21 cellular contexts compared by ENCODE assay signal in genomic region chr6:75946146-75946831, GRCh38.
DNase-seq lines count a peak whose midpoint lies in the region; ATAC-seq, FAIRE-seq and TF ChIP-seq lines count a peak whose summit lies in the region.
"Had no signal": no experiment of that assay in that cellular context is flagged by ENCODE, and none has a peak within 500 bp of the region (broad histone marks: within the 10 kb centered on the region; RNA-seq: fewer than 3 reads in every experiment).

No MANE protein-coding gene starts in this region.

- no peak overlapping the region for H2BK120ac ChIP-seq in H1 (replicated peaks; ENCODE audit: low read depth, low read length)

- no peak for TF ChIP-seq POLR2A in H1 (IDR thresholded peaks at IDR 0.05; ENCODE audit: control extremely low read depth in 1 of 2, low read depth in 2 of 2, low read length in 2 of 2)

- no peaks in the 10 kb centered on the region for H3K79me2 ChIP-seq in H1 (ENCODE audit: control insufficient read depth in 1 of 2, insufficient read depth in 2 of 2, low read length in 2 of 2)

- H3K27me3 ChIP-seq in H1 (replicated peaks in 1 of 4; ENCODE audit: control insufficient read depth in 3 of 4, extremely low read depth in 1 of 4, insufficient read depth in 3 of 4, low read length in 3 of 4) (no peaks in the 10 kb centered on the region; a peak in 1 of 7 replicates), left lung (no peaks in the 10 kb centered on the region)
- H3K27me3 ChIP-seq: breast epithelium, heart right ventricle had no signal

- no peak overlapping the region for H4K5ac ChIP-seq in H1 (ENCODE audit: insufficient read length, low read depth, low read length)

- TF ChIP-seq EP300 in H1 (IDR thresholded peaks at IDR 0.05; ENCODE audit: borderline replicate concordance in 1 of 2, low read depth in 2 of 2, low read length in 2 of 2), result no peak

- POLR2A ChIA-PET in H1 (lab: Charles Lee; ENCODE audit: partially characterized antibody), result interaction anchor here (0.8 kb wide), 1 partner anchor 736 kb away, joined by 3 read pairs; no protein-coding TSS in a partner anchor

- no peak for TF ChIP-seq CTCF in H1 (IDR thresholded peaks at IDR 0.05; ENCODE audit: control extremely low read depth in 1 of 3, insufficient read depth in 1 of 3, low read depth in 1 of 3, low read length in 3 of 3)
- no peak for TF ChIP-seq CTCF in left lung (IDR thresholded peaks at IDR 0.05)

- H3K56ac ChIP-seq in H1 (replicated peaks; ENCODE audit: insufficient read length, low read depth, low read length), result no peak overlapping the region

- DNase-seq in H1 (ENCODE audit: low read depth in 1 of 2, low spot score in 2 of 2), result no peak
- no peak for DNase-seq in left lung
- DNase-seq in NCI-H1105 (lab: John Stamatoyannopoulos, UW), result no peak
- DNase-seq: activated naive CD8-positive, alpha-beta T cell treated with anti-CD3 and anti-CD28 coated beads, Interleukin-2, amount 10 ng/mL, durations not matched to agents 7 days and 5 days; activated T-cell treated with anti-CD3 and anti-CD28 coated beads, Interleukin-2, amount 50 U/mL, for 1 hour; heart right ventricle; kidney; mesendoderm; NCI-H1694; NCI-H526; right cardiac atrium; SK-N-SH had no signal

- H3K4ac ChIP-seq in H1 (replicated peaks; ENCODE audit: insufficient read length, low read depth, low read length), result no peak overlapping the region

- no peaks in the 10 kb centered on the region for H3K23me2 ChIP-seq in H1 (ENCODE audit: low read depth, low read length)

- H2AFZ ChIP-seq in H1 (ENCODE audit: low read length), result peak overlapping the region; percentile 64; the same call in 1 of the 2 replicates

- no peak overlapping the region for H3K9ac ChIP-seq in H1 (replicated peaks in 1 of 4; ENCODE audit: extremely low read depth in 1 of 4, low read depth in 3 of 4, low read length in 3 of 4)
- H3K9ac ChIP-seq: SK-N-SH had no signal

- no peak overlapping the region for H3K14ac ChIP-seq in H1 (ENCODE audit: insufficient read length)

- H2BK12ac ChIP-seq in H1 (ENCODE audit: low read depth, low read length), result no peak overlapping the region

- no peaks in the 10 kb centered on the region for H3K79me1 ChIP-seq in H1 (ENCODE audit: low read depth, low read length)

- ATAC-seq in GM18870 (IDR thresholded peaks at IDR 0.05; ENCODE audit: unreplicated experiment), result peak; percentile 47
- ATAC-seq in GM21528 (IDR thresholded peaks at IDR 0.05; ENCODE audit: low FRiP score, unreplicated experiment), result peak; percentile 52
- peak; percentile 61 for ATAC-seq in HG03354 (IDR thresholded peaks at IDR 0.05; ENCODE audit: poor library complexity, severe bottlenecking, unreplicated experiment)
- ATAC-seq in HG03439 (IDR thresholded peaks at IDR 0.05; ENCODE audit: unreplicated experiment), result no peak
- no peak for ATAC-seq in left lung
- no peak for ATAC-seq in HG02623 (IDR thresholded peaks at IDR 0.05; ENCODE audit: unreplicated experiment)
- ATAC-seq: heart right ventricle, right cardiac atrium had no signal

- no peak overlapping the region for H4K91ac ChIP-seq in H1 (replicated peaks; ENCODE audit: insufficient read length, low read length)

- H3K4me1 ChIP-seq in H1 (replicated peaks in 1 of 4; ENCODE audit: control insufficient read depth in 3 of 4, insufficient read depth in 4 of 4, low read length in 3 of 4), result peaks cover 0 to 7% (median 0%) of the 10 kb centered on the region in 4 experiments; a peak in 1 of 7 replicates
- H3K4me1 ChIP-seq in left lung, result no peaks in the 10 kb centered on the region
- H3K4me1 ChIP-seq: breast epithelium had no signal

- H2BK15ac ChIP-seq in H1 (ENCODE audit: low read length), result no peak overlapping the region

- H4K20me1 ChIP-seq in H1 (replicated peaks in 1 of 2; ENCODE audit: control insufficient read depth in 1 of 2, insufficient read depth in 2 of 2, low read length in 2 of 2), result no peaks in the 10 kb centered on the region

- no peak overlapping the region for H3K27ac ChIP-seq in H1 (ENCODE audit: low read depth, low read length)
- no peak overlapping the region for H3K27ac ChIP-seq in left lung
- H3K27ac ChIP-seq: breast epithelium, heart right ventricle had no signal

- intact Hi-C loops in left lung (cut with DNase I), result no loop called here

- no peak overlapping the region for H2BK5ac ChIP-seq in H1 (ENCODE audit: low read depth, low read length)

- no peak overlapping the region for H4K8ac ChIP-seq in H1 (ENCODE audit: extremely low read depth, insufficient read depth, low read length)

- H3K9me3 ChIP-seq in H1 (ENCODE audit: insufficient read depth in 2 of 2, low read depth in 1 of 2, low read length in 1 of 2), result no peaks in the 10 kb centered on the region
- H3K9me3 ChIP-seq in left lung, result no peaks in the 10 kb centered on the region
- H3K9me3 ChIP-seq: breast epithelium, heart right ventricle, SK-N-SH had no signal

- H3K4me2 ChIP-seq in H1 (ENCODE audit: insufficient read depth in 1 of 2, low read depth in 2 of 2, low read length in 2 of 2), result peak overlapping the region; percentile 0 to 3; a peak in 2 of 4 replicates
- H3K4me2 ChIP-seq: SK-N-SH had no signal

- H3K4me3 ChIP-seq in H1 (ENCODE audit: extremely low read depth in 1 of 4, insufficient read depth in 2 of 4, low read depth in 3 of 4, low read length in 4 of 4) (no peak overlapping the region), left lung (no peak overlapping the region)
- H3K4me3 ChIP-seq: breast epithelium, heart right ventricle had no signal

- H3K23ac ChIP-seq in H1 (ENCODE audit: insufficient read length), result no peak overlapping the region

- FAIRE-seq in H1 (lab: Jason Lieb, UNC), result no peak
- FAIRE-seq: D721Med, GM18507, kidney, TTC549 had no signal

- no peak overlapping the region for H3K18ac ChIP-seq in H1 (ENCODE audit: extremely low read depth, low read length)

- H3K36me3 ChIP-seq in H1 (ENCODE audit: control insufficient read depth in 2 of 4, insufficient read depth in 4 of 4, low read length in 3 of 4) (no peaks in the 10 kb centered on the region), left lung (no peaks in the 10 kb centered on the region)
- H3K36me3 ChIP-seq: breast epithelium, heart right ventricle had no signal

- H2AK5ac ChIP-seq in H1 (ENCODE audit: low read depth, low read length), result no peak overlapping the region

- no peak overlapping the region for H2BK20ac ChIP-seq in H1 (ENCODE audit: low read length)

- 49% methylated on average over 4 of the region's 4 CpGs; no CpG with 5 or more reads in 1 of the 2 experiments for WGBS in H1 (ENCODE audit: extremely low coverage in 1 of 2, insufficient coverage in 1 of 2, insufficient read length in 1 of 2, insufficient replicate concordance in 2 of 2, low coverage in 1 of 2, low lambda C conversion rate in 2 of 2, missing lambda C conversion rate in 1 of 2), 2 experiments

- TF ChIP-seq RAD21 in H1 (IDR thresholded peaks at IDR 0.05 in 1 of 2, conservative IDR thresholded peaks at IDR 0.05 in 1 of 2; ENCODE audit: low read depth in 2 of 2, low read length in 2 of 2), result no peak

- CTCF ChIA-PET in H1 (lab: Charles Lee; ENCODE audit: partially characterized antibody), result interaction anchor here (0.9 to 3.3 kb wide), 5 partner anchors 11 to 468 kb away, joined by 3 to 22 read pairs (median 8); no protein-coding TSS in a partner anchor

TF ChIP-seq in H1, 55 proteins besides CTCF, POLR2A, EP300 and RAD21:
- no peak for TF ChIP-seq SIN3A (conservative IDR thresholded peaks at IDR 0.05 in 1 of 2, IDR thresholded peaks at IDR 0.05 in 1 of 2; ENCODE audit: low read depth in 1 of 2, low read length in 2 of 2)
- TF ChIP-seq SAP30 (IDR thresholded peaks at IDR 0.05; ENCODE audit: insufficient read depth, insufficient replicate concordance, low read length), result no peak
- no peak for TF ChIP-seq PHF8 (conservative IDR thresholded peaks at IDR 0.05; ENCODE audit: low read depth, low read length)
- no peak for TF ChIP-seq SRF (IDR thresholded peaks at IDR 0.05; ENCODE audit: low read depth, low read length)
- TF ChIP-seq ATF3 (IDR thresholded peaks at IDR 0.05; ENCODE audit: insufficient read depth, low read depth, low read length), result no peak
- TF ChIP-seq SIRT6 (IDR thresholded peaks at IDR 0.05; ENCODE audit: low read length), result no peak
- no peak for TF ChIP-seq BCL11A (IDR thresholded peaks at IDR 0.05; ENCODE audit: low read depth in 2 of 2, low read length in 2 of 2)
- no peak for TF ChIP-seq CHD2 (IDR thresholded peaks at IDR 0.05; ENCODE audit: low read length)
- no peak for TF ChIP-seq ASH2L (IDR thresholded peaks at IDR 0.05; ENCODE audit: low read length)
- no peak for TF ChIP-seq EGR1 (IDR thresholded peaks at IDR 0.05; ENCODE audit: borderline replicate concordance, low read depth, low read length)
- no peak for TF ChIP-seq JUND (IDR thresholded peaks at IDR 0.05; ENCODE audit: low read length)
- TF ChIP-seq RXRA (IDR thresholded peaks at IDR 0.05; ENCODE audit: insufficient read depth, low read depth, low read length), result no peak
- no peak for TF ChIP-seq KDM1A (IDR thresholded peaks at IDR 0.05; ENCODE audit: borderline replicate concordance, low read length)
- no peak for TF ChIP-seq MAX (IDR thresholded peaks at IDR 0.05)
- TF ChIP-seq USF2 (IDR thresholded peaks at IDR 0.05; ENCODE audit: low read length), result no peak
- no peak for TF ChIP-seq KDM4A (IDR thresholded peaks at IDR 0.05; ENCODE audit: low read depth, low read length, severe bottlenecking)
- TF ChIP-seq FOSL1 (IDR thresholded peaks at IDR 0.05; ENCODE audit: insufficient read depth, low read depth, low read length), result no peak
- TF ChIP-seq TBP (IDR thresholded peaks at IDR 0.05; ENCODE audit: low read depth, low read length), result no peak
- no peak for TF ChIP-seq POLR2AphosphoS5 (IDR thresholded peaks at IDR 0.05; ENCODE audit: low read depth, low read length)
- TF ChIP-seq ZNF274 (IDR thresholded peaks at IDR 0.05; ENCODE audit: borderline replicate concordance, extremely low read depth, low read length), result no peak

Comparison
In these comparisons a context has a peak if more than half of its experiments do, and no peak if none do; other contexts are left out.
1. ATAC-seq: peak in GM18870 (single experiment), GM21528 (single experiment) and HG03354 (single experiment); none in HG03439 (single experiment), left lung (single experiment) and HG02623 (single experiment).